Comparison of ENCODE assay signal across 10 cellular contexts in genomic region chr10:69278446-69278963, GRCh38. TPM values are rescaled to one million over a fixed set of nuclear protein-coding genes. Genes with fewer than 3 reads are reported as not detected.
DNase-seq lines count a peak whose midpoint lies in the region; ATAC-seq and TF ChIP-seq lines count a peak whose summit lies in the region.
"Had no signal": no experiment of that assay in that cellular context is flagged by ENCODE, and none has a peak within 500 bp of the region (broad histone marks: within the 10 kb centered on the region; RNA-seq: fewer than 3 reads in every experiment).

TSS of gene HK1 (plus strand) at chr10:69278496.

- H3K9me3 ChIP-seq in gastroesophageal sphincter, result no peaks in the 10 kb centered on the region
- H3K9me3 ChIP-seq in ovary, result no peaks in the 10 kb centered on the region

- no peak for TF ChIP-seq CTCF in gastroesophageal sphincter (IDR thresholded peaks at IDR 0.05)
- TF ChIP-seq CTCF in ovary (IDR thresholded peaks at IDR 0.05), result no peak

- H3K4me3 ChIP-seq in gastroesophageal sphincter (no peak within 1 kb of the TSS), ovary (no peak within 1 kb of the TSS)

- no peaks in the 10 kb centered on the region for H3K36me3 Mint-ChIP-seq in activated CD4-positive, alpha-beta memory T cell treated with anti-CD3 and anti-CD28 coated beads for 36 hours
- no peaks in the 10 kb centered on the region for H3K36me3 Mint-ChIP-seq in stimulated activated naive B cell treated with anti-CD40 and anti-IgM and Interleukin-4, amounts not matched to agents 10 μg/mL and 1 μg/mL and 100 μg/mL, for 72 hours

- no peak for DNase-seq in Caki2 (ENCODE audit: low read depth)
- no peak for DNase-seq in activated CD4-positive, alpha-beta memory T cell treated with anti-CD3 and anti-CD28 coated beads for 36 hours
- DNase-seq in ovary, result peak in 1 of 5 donors; percentile 32
- DNase-seq in NCI-H1694 (lab: John Stamatoyannopoulos, UW), result no peak
- DNase-seq in NCI-H146 treated with DMSO at 0.1 percent for 48 hours (lab: John Stamatoyannopoulos, UW; ENCODE audit: unreplicated experiment), result no peak
- DNase-seq in HPDE6-E6E7 (ENCODE audit: extremely low spot score), result no peak
- DNase-seq in stimulated activated naive B cell treated with anti-CD40 and anti-IgM and Interleukin-4, amounts not matched to agents 10 μg/mL and 1 μg/mL and 100 μg/mL, for 72 hours, result no peak
- DNase-seq: NCI-H524 treated with DMSO at 0.1 percent for 48 hours had no signal

- no peaks in the 10 kb centered on the region for H3K36me3 ChIP-seq in gastroesophageal sphincter
- H3K36me3 ChIP-seq in ovary, result no peaks in the 10 kb centered on the region

- H3K4me1 Mint-ChIP-seq in activated CD4-positive, alpha-beta memory T cell treated with anti-CD3 and anti-CD28 coated beads for 36 hours (ENCODE audit: low read depth), result no peaks in the 10 kb centered on the region
- H3K4me1 Mint-ChIP-seq in stimulated activated naive B cell treated with anti-CD40 and anti-IgM and Interleukin-4, amounts not matched to agents 10 μg/mL and 1 μg/mL and 100 μg/mL, for 72 hours, result peaks cover 14 to 17% of the 10 kb centered on the region in 2 donors

- CTCF ChIA-PET in activated CD4-positive, alpha-beta memory T cell treated with anti-CD3 and anti-CD28 coated beads for 36 hours (lab: Charles Lee), result no interaction called here

- POLR2A ChIA-PET in activated CD4-positive, alpha-beta memory T cell treated with anti-CD3 and anti-CD28 coated beads for 36 hours (lab: Charles Lee), result no interaction called here

- 50 to 64% methylated on average over 7 to 11 of the region's 11 CpGs for WGBS in gastroesophageal sphincter (ENCODE audit: low coverage in 1 of 2), 2 donors
- WGBS in ovary, 3 donors, result 15 to 28% (median 16%) methylated on average over 11 of the region's 11 CpGs

- no peak within 1 kb of the TSS for H3K27ac Mint-ChIP-seq in activated CD4-positive, alpha-beta memory T cell treated with anti-CD3 and anti-CD28 coated beads for 36 hours
- H3K27ac Mint-ChIP-seq in stimulated activated naive B cell treated with anti-CD40 and anti-IgM and Interleukin-4, amounts not matched to agents 10 μg/mL and 1 μg/mL and 100 μg/mL, for 72 hours, result no peak within 1 kb of the TSS
- H3K27ac Mint-ChIP-seq: stimulated activated naive CD8-positive, alpha-beta T cell treated with anti-CD3 and anti-CD28 coated beads, Interleukin-15, Interleukin-2, amounts not matched to agents 100 ng/mL and 50 ng/mL, for 24 hours had no signal

- TF ChIP-seq EP300 in gastroesophageal sphincter (IDR thresholded peaks at IDR 0.05), result no peak
- no peak for TF ChIP-seq EP300 in ovary (IDR thresholded peaks at IDR 0.05)

- H3K9me3 Mint-ChIP-seq in activated CD4-positive, alpha-beta memory T cell treated with anti-CD3 and anti-CD28 coated beads for 36 hours, result no peaks in the 10 kb centered on the region
- H3K9me3 Mint-ChIP-seq in stimulated activated naive B cell treated with anti-CD40 and anti-IgM and Interleukin-4, amounts not matched to agents 10 μg/mL and 1 μg/mL and 100 μg/mL, for 72 hours, result no peaks in the 10 kb centered on the region
- H3K9me3 Mint-ChIP-seq: stimulated activated naive CD8-positive, alpha-beta T cell treated with anti-CD3 and anti-CD28 coated beads, Interleukin-15, Interleukin-2, amounts not matched to agents 100 ng/mL and 50 ng/mL, for 24 hours had no signal

- H3K4me1 ChIP-seq in gastroesophageal sphincter (no peaks in the 10 kb centered on the region), ovary (ENCODE audit: insufficient read depth) (peaks cover 2% of the 10 kb centered on the region)

- intact Hi-C loops in activated CD4-positive, alpha-beta memory T cell treated with anti-CD3 and anti-CD28 coated beads for 36 hours (cut with micrococcal nuclease), result no loop called here
- intact Hi-C loops in ovary (cut with DNase I), result no loop called here

- TF ChIP-seq POLR2A in gastroesophageal sphincter (IDR thresholded peaks at IDR 0.05) (no peak), ovary (IDR thresholded peaks at IDR 0.05) (no peak)

- no peak for ATAC-seq in gastroesophageal sphincter
- ATAC-seq in stimulated activated naive B cell treated with anti-CD40 and anti-IgM and Interleukin-4, amounts not matched to agents 10 μg/mL and 1 μg/mL and 100 μg/mL, for 72 hours (replicated peaks), result no peak

- no peaks in the 10 kb centered on the region for H3K27me3 Mint-ChIP-seq in activated CD4-positive, alpha-beta memory T cell treated with anti-CD3 and anti-CD28 coated beads for 36 hours
- H3K27me3 Mint-ChIP-seq in stimulated activated naive B cell treated with anti-CD40 and anti-IgM and Interleukin-4, amounts not matched to agents 10 μg/mL and 1 μg/mL and 100 μg/mL, for 72 hours, result peaks cover 0 to 4% of the 10 kb centered on the region in 2 donors
- H3K27me3 Mint-ChIP-seq: stimulated activated naive CD8-positive, alpha-beta T cell treated with anti-CD3 and anti-CD28 coated beads, Interleukin-15, Interleukin-2, amounts not matched to agents 100 ng/mL and 50 ng/mL, for 24 hours had no signal

- H3K4me3 Mint-ChIP-seq in activated CD4-positive, alpha-beta memory T cell treated with anti-CD3 and anti-CD28 coated beads for 36 hours, result no peak within 1 kb of the TSS
- no peak within 1 kb of the TSS for H3K4me3 Mint-ChIP-seq in stimulated activated naive B cell treated with anti-CD40 and anti-IgM and Interleukin-4, amounts not matched to agents 10 μg/mL and 1 μg/mL and 100 μg/mL, for 72 hours
- H3K4me3 Mint-ChIP-seq: stimulated activated naive CD8-positive, alpha-beta T cell treated with anti-CD3 and anti-CD28 coated beads, Interleukin-15, Interleukin-2, amounts not matched to agents 100 ng/mL and 50 ng/mL, for 24 hours had no signal

- peak within 1 kb of the TSS in 1 of 4 donors; percentile 22 for H3K27ac ChIP-seq in gastroesophageal sphincter
- no peak within 1 kb of the TSS for H3K27ac ChIP-seq in ovary

- in situ Hi-C loops in Caki2 (cut with HindIII; ENCODE audit: low pct_unique_long_range_greater_than_20kb, low sequenced_read_pairs), result no loop called here

- no peaks in the 10 kb centered on the region for H3K27me3 ChIP-seq in gastroesophageal sphincter
- H3K27me3 ChIP-seq in ovary, result no peaks in the 10 kb centered on the region

RNA-seq across cellular contexts. Expression of gene HK1, which starts in this region (rescaled TPM):
- total RNA-seq in Caki2 (2014; rRNA removed; shearing (Covaris generic); ENCODE audit: low replicate concordance), result 102 and 117 TPM in 2 replicates
- 100 to 1,000 TPM; 213 to 220 TPM for total RNA-seq in activated CD4-positive, alpha-beta memory T cell treated with anti-CD3 and anti-CD28 coated beads for 36 hours
- total RNA-seq in gastroesophageal sphincter (100 to 1,000 TPM in 3 of 4 donors, 10 to 100 TPM in 1; 92.5 to 216 (median 126) TPM), ovary (10 to 100 TPM; 12.8 to 40.2 (median 35.8) TPM)
- 10 to 100 TPM; 19.9 to 63.1 TPM for polyA plus RNA-seq in ovary
